ENCODE assay signal across 9 cellular contexts in the genomic region with DNA sequence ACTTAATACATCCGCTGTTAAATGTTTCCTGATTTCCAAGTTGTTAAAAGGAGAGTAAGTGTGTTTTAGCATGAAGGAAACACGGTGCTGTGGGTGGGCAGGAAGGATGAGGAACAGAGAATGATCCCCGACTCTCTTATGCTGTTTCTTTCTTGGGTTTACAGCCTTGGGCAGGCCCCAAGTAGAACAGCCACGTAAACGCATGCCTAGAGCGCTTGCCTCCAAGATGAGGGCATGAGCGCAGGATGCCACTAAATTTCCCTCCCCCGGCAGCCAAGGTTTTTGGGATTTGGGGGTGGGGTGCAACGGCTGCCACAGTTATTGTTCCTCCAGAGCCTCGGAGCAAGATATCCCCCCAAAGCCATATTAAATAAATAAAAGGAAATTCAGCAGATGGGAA. TPM values are rescaled to one million over a fixed set of nuclear protein-coding genes. Genes with fewer than 3 reads are reported as not detected.
A peak's percentile ranks its signal among the peaks of the same experiment; 100 is the strongest.
DNase-seq lines count a peak whose midpoint lies in the region; ATAC-seq and TF ChIP-seq lines count a peak whose summit lies in the region.
"Had no signal": no experiment of that assay in that cellular context is flagged by ENCODE, and none has a peak within 500 bp of the region (broad histone marks: within the 10 kb centered on the region; RNA-seq: fewer than 3 reads in every experiment).

No MANE protein-coding gene starts in this region.

- H3K36me3 ChIP-seq in DOHH2 (ENCODE audit: control insufficient read depth, low read length) (no peaks in the 10 kb centered on the region), OCI-LY3 (replicated peaks; ENCODE audit: low read depth, low read length) (no peaks in the 10 kb centered on the region), psoas muscle (ENCODE audit: insufficient read depth in 1 of 2, low read depth in 1 of 2) (no peaks in the 10 kb centered on the region)

- no peaks in the 10 kb centered on the region for H3K9me3 ChIP-seq in DOHH2 (ENCODE audit: control insufficient read depth, insufficient read depth, low read length)
- no peaks in the 10 kb centered on the region for H3K9me3 ChIP-seq in OCI-LY3 (ENCODE audit: insufficient read depth, low read length)
- H3K9me3 ChIP-seq in psoas muscle = no peaks in the 10 kb centered on the region

- DNase-seq in foreskin fibroblast (peak in 1 of 2 donors; percentile 19), psoas muscle (no peak), amniotic stem cell (lab: John Stamatoyannopoulos, UW) (no peak), NCI-H82 (lab: John Stamatoyannopoulos, UW) (no peak), RPMI8226 (no peak)

- intact Hi-C loops in psoas muscle (cut with DNase I) = no loop called here

- H3K9me2 ChIP-seq in DOHH2 (replicated peaks; ENCODE audit: control insufficient read depth, low read length) = no peaks in the 10 kb centered on the region

- H3K27ac ChIP-seq in DOHH2 (ENCODE audit: low read depth, low read length) (no peak overlapping the region), OCI-LY3 (ENCODE audit: low read length) (no peak overlapping the region), psoas muscle (no peak overlapping the region)

- TF ChIP-seq CTCF in DOHH2 (IDR thresholded peaks at IDR 0.05; ENCODE audit: low read depth, low read length, poor library complexity, severe bottlenecking) (no peak), OCI-LY3 (IDR thresholded peaks at IDR 0.05; ENCODE audit: low read depth, low read length) (no peak), foreskin fibroblast (IDR thresholded peaks at IDR 0.05; ENCODE audit: low read depth, low read length) (no peak), psoas muscle (IDR thresholded peaks at IDR 0.05) (no peak)

- H4K20me1 ChIP-seq in DOHH2 (ENCODE audit: control insufficient read depth, insufficient read depth, low read depth, low read length) (no peaks in the 10 kb centered on the region), OCI-LY3 (ENCODE audit: insufficient read depth, low read length) (no peaks in the 10 kb centered on the region)

- peak overlapping the region; percentile 89 for H2AFZ ChIP-seq in OCI-LY3 (ENCODE audit: low read depth, low read length)

- H3K4me2 ChIP-seq in DOHH2 (ENCODE audit: low read length) (peak overlapping the region; percentile 67), OCI-LY3 (ENCODE audit: low read length) (peak overlapping the region; percentile 98)

- 0 out of 2 replicates have a peak, but pooled peaks cover 8% of the 10 kb centered on the region for H3F3A ChIP-seq in DOHH2 (ENCODE audit: control insufficient read depth, insufficient read depth)

- ATAC-seq in psoas muscle (no peak), HG03469 (IDR thresholded peaks at IDR 0.05; ENCODE audit: unreplicated experiment) (no peak)

- whole genome bisulfite sequencing in psoas muscle, 3 donors = 24 to 31% (median 26%) methylated on average over 10 of the region's 10 CpGs

- peak overlapping the region; percentile 57 for H3K9ac ChIP-seq in OCI-LY3 (ENCODE audit: low read length)

- H3K4me3 ChIP-seq in DOHH2 (ENCODE audit: low read length) (peak overlapping the region; percentile 48), OCI-LY3 (ENCODE audit: low read length) (peak overlapping the region; percentile 76), foreskin fibroblast (ENCODE audit: low read depth in 1 of 2, low read length in 2 of 2) (peak overlapping the region; percentile 34 to 37), psoas muscle (peak overlapping the region; percentile 56)

- H3K27me3 ChIP-seq in DOHH2 (ENCODE audit: control insufficient read depth, low read length) (peaks cover 12% of the 10 kb centered on the region), OCI-LY3 (ENCODE audit: low read depth, low read length) (peaks cover 4% of the 10 kb centered on the region; the same call in 1 of the 2 replicates), psoas muscle (ENCODE audit: insufficient read depth in 3 of 3, low read length in 2 of 3) (peaks cover 0 to 19% (median 0%) of the 10 kb centered on the region in 3 donors)

- H3K79me2 ChIP-seq in DOHH2 (ENCODE audit: control insufficient read depth, low read length) (no peaks in the 10 kb centered on the region), OCI-LY3 (ENCODE audit: low read length) (no peaks in the 10 kb centered on the region)

- peaks cover 33% of the 10 kb centered on the region for H3K4me1 ChIP-seq in DOHH2 (ENCODE audit: control insufficient read depth, low read length)
- peaks cover 42% of the 10 kb centered on the region for H3K4me1 ChIP-seq in OCI-LY3 (ENCODE audit: low read length)
- peaks cover 4% of the 10 kb centered on the region for H3K4me1 ChIP-seq in psoas muscle

RNA-seq across cellular contexts. Expression of gene DELE1, which starts 10.1 kb away (rescaled TPM):
- 10 to 100 TPM; 40.5 to 65.5 (median 53.3) TPM for total RNA-seq in psoas muscle
- polyA plus RNA-seq in psoas muscle = 10 to 100 TPM; 23.1 to 38.2 (median 35.7) TPM

RNA-seq across cellular contexts. Expression of gene PCDH1, which starts 35.4 kb away (rescaled TPM):
- total RNA-seq in psoas muscle = 10 to 100 TPM; 10.1 to 17.4 (median 13.7) TPM
- polyA plus RNA-seq in psoas muscle = 1 to 10 TPM; 4.2 to 8.8 (median 5.1) TPM
- total RNA-seq: activated CD8-positive, alpha-beta memory T cell treated with anti-CD3 and anti-CD28 coated beads for 36 hours had no signal

RNA-seq across cellular contexts. Expression of gene PCDH12, which starts 44.4 kb away (rescaled TPM):
- total RNA-seq in psoas muscle = 1 to 10 TPM; 2.7 to 6.0 (median 3.4) TPM
- polyA plus RNA-seq in psoas muscle = 1 to 10 TPM; 1.4 to 1.6 (median 1.5) TPM

RNA-seq across cellular contexts. Expression of gene RNF14, which starts 55.3 kb away (rescaled TPM):
- 10 to 100 TPM; 54.1 to 89.6 (median 71.8) TPM for total RNA-seq in psoas muscle
- polyA plus RNA-seq in psoas muscle = 100 to 1,000 TPM in 1 of 3 donors, 10 to 100 TPM in 2; 44.1 to 137 (median 77.9) TPM
